In genomic region chr9:28439688-28440087, GRCh38 we compare ENCODE assay signal across 25 cellular contexts.
"Had no signal": no experiment of that assay in that cellular context is flagged by ENCODE, and none has a peak within 500 bp of the region (broad histone marks: within the 10 kb centered on the region; RNA-seq: fewer than 3 reads in every experiment).

No MANE protein-coding gene starts in this region.

- H3K4me3 Mint-ChIP-seq: immature natural killer cell; naive B cell; nephron; stimulated activated memory B cell treated with anti-CD40 and anti-IgM and Interleukin-4, amounts not matched to agents 10 μg/mL and 1 μg/mL and 100 μg/mL, for 72 hours; stimulated activated naive CD8-positive, alpha-beta T cell treated with anti-CD3 and anti-CD28 coated beads, Interleukin-15, Interleukin-2, amounts not matched to agents 100 ng/mL and 50 ng/mL, for 24 hours had no signal

- H3K4me1 ChIP-seq: esophagus muscularis mucosa, gastroesophageal sphincter, left ventricle myocardium inferior, lower lobe of right lung, parathyroid adenoma, prostate gland, right lobe of liver, tibial artery, upper lobe of left lung, vagina had no signal

- H3K27ac ChIP-seq: epithelial cell of prostate, esophagus muscularis mucosa, gastroesophageal sphincter, left ventricle myocardium inferior, lower lobe of right lung, parathyroid adenoma, prostate gland, right lobe of liver, tibial artery, upper lobe of left lung, vagina had no signal

- ATAC-seq: gastroesophageal sphincter; left cardiac atrium; lower lobe of right lung; right lobe of liver; stimulated activated memory B cell treated with anti-CD40 and anti-IgM and Interleukin-4, amounts not matched to agents 10 μg/mL and 1 μg/mL and 100 μg/mL, for 72 hours had no signal

- H3K27ac Mint-ChIP-seq: immature natural killer cell; nephron; stimulated activated memory B cell treated with anti-CD40 and anti-IgM and Interleukin-4, amounts not matched to agents 10 μg/mL and 1 μg/mL and 100 μg/mL, for 72 hours; stimulated activated naive CD8-positive, alpha-beta T cell treated with anti-CD3 and anti-CD28 coated beads, Interleukin-15, Interleukin-2, amounts not matched to agents 100 ng/mL and 50 ng/mL, for 24 hours had no signal

- H3K4me3 ChIP-seq: esophagus muscularis mucosa, gastroesophageal sphincter, left ventricle myocardium inferior, lower lobe of right lung, prostate gland, right lobe of liver, tibial artery, upper lobe of left lung, vagina had no signal

- H3K4me1 Mint-ChIP-seq: immature natural killer cell; naive B cell; nephron; stimulated activated memory B cell treated with anti-CD40 and anti-IgM and Interleukin-4, amounts not matched to agents 10 μg/mL and 1 μg/mL and 100 μg/mL, for 72 hours had no signal

- H3K9me3 Mint-ChIP-seq: nephron; stimulated activated naive CD8-positive, alpha-beta T cell treated with anti-CD3 and anti-CD28 coated beads, Interleukin-15, Interleukin-2, amounts not matched to agents 100 ng/mL and 50 ng/mL, for 24 hours had no signal

- H3K36me3 ChIP-seq: esophagus muscularis mucosa, gastroesophageal sphincter, left ventricle myocardium inferior, lower lobe of right lung, prostate gland, right lobe of liver, tibial artery, upper lobe of left lung, vagina had no signal

- H3K27me3 Mint-ChIP-seq: naive B cell; stimulated activated memory B cell treated with anti-CD40 and anti-IgM and Interleukin-4, amounts not matched to agents 10 μg/mL and 1 μg/mL and 100 μg/mL, for 72 hours; stimulated activated naive CD8-positive, alpha-beta T cell treated with anti-CD3 and anti-CD28 coated beads, Interleukin-15, Interleukin-2, amounts not matched to agents 100 ng/mL and 50 ng/mL, for 24 hours had no signal

- H3K9me3 ChIP-seq: prostate gland, right lobe of liver, vagina had no signal

- H3K27me3 ChIP-seq: esophagus muscularis mucosa, gastroesophageal sphincter, right lobe of liver, tibial artery, upper lobe of left lung, vagina had no signal

- DNase-seq: effector memory CD4-positive, alpha-beta T cell; glutamatergic neuron; immature natural killer cell; left cardiac atrium; left ventricle myocardium inferior; lower lobe of right lung; mesenchymal stem cell; midbrain; naive B cell; retina; right lobe of liver; stimulated activated CD4-positive, alpha-beta T cell treated with anti-CD3 and anti-CD28 coated beads, Interleukin-15, amount 100 ng/mL, for 24 hours; stimulated activated CD4-positive, alpha-beta T cell treated with anti-CD3 and anti-CD28 coated beads, Interleukin-1b, Interleukin-23, amount 100 ng/mL, for 48 hours; stimulated activated CD4-positive, alpha-beta T cell treated with anti-CD3 and anti-CD28 coated beads, Interleukin-4, amount 100 ng/mL, for 24 hours; tibial artery; upper lobe of left lung had no signal

- H3K36me3 Mint-ChIP-seq: naive B cell; stimulated activated memory B cell treated with anti-CD40 and anti-IgM and Interleukin-4, amounts not matched to agents 10 μg/mL and 1 μg/mL and 100 μg/mL, for 72 hours had no signal
